8 cellular contexts compared by ENCODE assay signal in the genomic region with DNA sequence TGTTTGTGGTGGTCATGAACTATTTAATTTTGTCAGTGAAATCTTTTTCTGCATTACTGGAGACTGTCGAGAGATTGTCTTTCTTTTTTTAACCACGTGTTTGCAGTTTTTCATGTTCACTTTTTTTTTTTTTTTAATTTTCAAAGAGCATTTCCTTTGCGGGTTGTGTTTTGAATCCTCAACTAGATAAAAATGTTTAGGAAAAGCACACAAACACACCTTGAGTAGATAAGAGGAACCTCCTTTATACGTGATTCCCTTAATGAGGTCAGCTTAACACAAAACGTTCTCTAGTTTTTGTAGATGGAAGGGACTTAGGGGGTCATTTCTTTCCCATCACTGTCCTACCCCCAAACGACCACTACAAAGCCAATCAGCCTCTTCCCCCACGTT. TPM values are rescaled to one million over a fixed set of nuclear protein-coding genes. Genes with fewer than 3 reads are reported as not detected.
DNase-seq lines count a peak whose midpoint lies in the region; ATAC-seq, FAIRE-seq and TF ChIP-seq lines count a peak whose summit lies in the region.

No MANE protein-coding gene starts in this region.

- H3K27me3 ChIP-seq in keratinocyte (ENCODE audit: control insufficient read depth, extremely low read depth, insufficient read depth, low read length) (no peaks in the 10 kb centered on the region), thoracic aorta (replicated peaks; ENCODE audit: insufficient read depth) (no peaks in the 10 kb centered on the region)

- H3K27me3 Mint-ChIP-seq in activated CD4-positive, alpha-beta T cell treated with anti-CD3 and anti-CD28 coated beads, Interleukin-2, amount 10 ng/mL, durations not matched to agents 24 days and 14 days, result no peaks in the 10 kb centered on the region
- H3K27me3 Mint-ChIP-seq in activated T-helper 2 cell treated with anti-CD3 and anti-CD28 coated beads, Interferon-gamma antibody, Interleukin-2, Interleukin-4, amounts not matched to agents 10 μg/mL and 5 μg/mL and 100 μg/mL, durations not matched to agents 14 hours and 24 hours and 36 hours (ENCODE audit: low read depth), result no peaks in the 10 kb centered on the region

- intact Hi-C loops in activated CD4-positive, alpha-beta T cell treated with anti-CD3 and anti-CD28 coated beads, Interleukin-2, amount 10 ng/mL, durations not matched to agents 24 days and 14 days (cut with micrococcal nuclease), result loop anchor here (2.0 to 10.0 kb wide), 3 partner anchors 232 to 1095 kb away; partner anchors contain the start of gene NMT2
- intact Hi-C loops in activated T-helper 2 cell treated with anti-CD3 and anti-CD28 coated beads, Interferon-gamma antibody, Interleukin-2, Interleukin-4, amounts not matched to agents 10 μg/mL and 5 μg/mL and 100 μg/mL, durations not matched to agents 14 hours and 24 hours and 36 hours (cut with micrococcal nuclease), result loop anchor here (2.0 to 10.0 kb wide), 3 partner anchors 232 to 1555 kb away; partner anchors contain the start of gene PTER
- intact Hi-C loops in left colon (cut with DNase I, micrococcal nuclease), result no loop called here

- H3K4me1 ChIP-seq in keratinocyte (ENCODE audit: control insufficient read depth, extremely low read depth, insufficient read depth, low read length) (peaks cover 20% of the 10 kb centered on the region), thoracic aorta (ENCODE audit: control insufficient read depth in 1 of 2, low read depth in 2 of 2) (peaks cover 14 to 26% of the 10 kb centered on the region in 2 donors)

- peaks cover 30% of the 10 kb centered on the region for H3K4me1 Mint-ChIP-seq in activated CD4-positive, alpha-beta T cell treated with anti-CD3 and anti-CD28 coated beads, Interleukin-2, amount 10 ng/mL, durations not matched to agents 24 days and 14 days
- peaks cover 31% of the 10 kb centered on the region for H3K4me1 Mint-ChIP-seq in activated T-helper 2 cell treated with anti-CD3 and anti-CD28 coated beads, Interferon-gamma antibody, Interleukin-2, Interleukin-4, amounts not matched to agents 10 μg/mL and 5 μg/mL and 100 μg/mL, durations not matched to agents 14 hours and 24 hours and 36 hours (ENCODE audit: low read depth)

- no peak for DNase-seq in activated CD4-positive, alpha-beta T cell treated with anti-CD3 and anti-CD28 coated beads, Interleukin-2, amount 10 ng/mL, durations not matched to agents 24 days and 14 days
- DNase-seq in activated CD4-positive, alpha-beta T cell treated with anti-CD3 and anti-CD28 coated beads for 4 hours, result no peak
- DNase-seq in activated T-helper 2 cell treated with anti-CD3 and anti-CD28 coated beads, Interferon-gamma antibody, Interleukin-2, Interleukin-4, amounts not matched to agents 10 μg/mL and 5 μg/mL and 100 μg/mL, durations not matched to agents 14 hours and 24 hours and 36 hours (ENCODE audit: low spot score), result no peak
- DNase-seq in keratinocyte (ENCODE audit: low read depth, low spot score) (no peak), thoracic aorta (ENCODE audit: low spot score) (no peak), left colon (no peak), amniotic stem cell (lab: John Stamatoyannopoulos, UW) (no peak)

- no peak for TF ChIP-seq CTCF in keratinocyte (optimal IDR thresholded peaks at IDR 0.05 in 1 of 3, IDR thresholded peaks at IDR 0.05 in 1 of 3, conservative IDR thresholded peaks at IDR 0.05 in 1 of 3; ENCODE audit: extremely low read depth in 1 of 3, insufficient read depth in 2 of 3, low read length in 3 of 3)
- no peak for TF ChIP-seq CTCF in thoracic aorta (IDR thresholded peaks at IDR 0.05)

- H3K4me3 Mint-ChIP-seq in activated CD4-positive, alpha-beta T cell treated with anti-CD3 and anti-CD28 coated beads, Interleukin-2, amount 10 ng/mL, durations not matched to agents 24 days and 14 days, result peak overlapping the region; percentile 96
- peak overlapping the region; percentile 92 for H3K4me3 Mint-ChIP-seq in activated T-helper 2 cell treated with anti-CD3 and anti-CD28 coated beads, Interferon-gamma antibody, Interleukin-2, Interleukin-4, amounts not matched to agents 10 μg/mL and 5 μg/mL and 100 μg/mL, durations not matched to agents 14 hours and 24 hours and 36 hours (ENCODE audit: low read depth)

- peaks cover 72% of the 10 kb centered on the region for H3K79me2 ChIP-seq in keratinocyte (ENCODE audit: control insufficient read depth, insufficient read depth, low read length)

- H3K9me1 ChIP-seq in keratinocyte (ENCODE audit: control insufficient read depth, extremely low read depth, insufficient read depth, low read length), result peaks cover 2% of the 10 kb centered on the region

- H3K36me3 Mint-ChIP-seq in activated CD4-positive, alpha-beta T cell treated with anti-CD3 and anti-CD28 coated beads, Interleukin-2, amount 10 ng/mL, durations not matched to agents 24 days and 14 days (ENCODE audit: low read depth), result peaks cover 18% of the 10 kb centered on the region
- H3K36me3 Mint-ChIP-seq in activated T-helper 2 cell treated with anti-CD3 and anti-CD28 coated beads, Interferon-gamma antibody, Interleukin-2, Interleukin-4, amounts not matched to agents 10 μg/mL and 5 μg/mL and 100 μg/mL, durations not matched to agents 14 hours and 24 hours and 36 hours (ENCODE audit: low read depth), result peaks cover 20% of the 10 kb centered on the region

- H3K9me3 Mint-ChIP-seq in activated CD4-positive, alpha-beta T cell treated with anti-CD3 and anti-CD28 coated beads, Interleukin-2, amount 10 ng/mL, durations not matched to agents 24 days and 14 days, result no peaks in the 10 kb centered on the region
- H3K9me3 Mint-ChIP-seq in activated T-helper 2 cell treated with anti-CD3 and anti-CD28 coated beads, Interferon-gamma antibody, Interleukin-2, Interleukin-4, amounts not matched to agents 10 μg/mL and 5 μg/mL and 100 μg/mL, durations not matched to agents 14 hours and 24 hours and 36 hours, result no peaks in the 10 kb centered on the region

- H4K20me1 ChIP-seq in keratinocyte (ENCODE audit: control insufficient read depth, extremely low read depth, insufficient read depth, low read length), result no peaks in the 10 kb centered on the region

- peak overlapping the region; percentile 96 for H3K27ac ChIP-seq in keratinocyte (ENCODE audit: control insufficient read depth, insufficient read depth, low read length)
- H3K27ac ChIP-seq in thoracic aorta, result no peak overlapping the region

- H3K36me3 ChIP-seq in keratinocyte (ENCODE audit: control insufficient read depth in 2 of 2, extremely low read depth in 1 of 2, insufficient read depth in 2 of 2, low read length in 2 of 2), result peaks cover 2 to 7% of the 10 kb centered on the region in 2 experiments
- H3K36me3 ChIP-seq in thoracic aorta, result no peaks in the 10 kb centered on the region

- H3K4me3 ChIP-seq in keratinocyte (ENCODE audit: control insufficient read depth in 2 of 3, extremely low read depth in 1 of 3, insufficient read depth in 2 of 3, low read depth in 1 of 3, low read length in 3 of 3) (peak overlapping the region; percentile 80 to 100 (median 89)), thoracic aorta (peak overlapping the region; percentile 96)

- peak overlapping the region; percentile 97 for H3K4me2 ChIP-seq in keratinocyte (ENCODE audit: control insufficient read depth, extremely low read depth, insufficient read depth, low read depth, low read length)

- peak overlapping the region; percentile 92 for H3K27ac Mint-ChIP-seq in activated CD4-positive, alpha-beta T cell treated with anti-CD3 and anti-CD28 coated beads, Interleukin-2, amount 10 ng/mL, durations not matched to agents 24 days and 14 days
- H3K27ac Mint-ChIP-seq in activated T-helper 2 cell treated with anti-CD3 and anti-CD28 coated beads, Interferon-gamma antibody, Interleukin-2, Interleukin-4, amounts not matched to agents 10 μg/mL and 5 μg/mL and 100 μg/mL, durations not matched to agents 14 hours and 24 hours and 36 hours, result peak overlapping the region; percentile 88

- FAIRE-seq in keratinocyte (lab: Jason Lieb, UNC), result no peak

- peak overlapping the region; percentile 76 for H2AFZ ChIP-seq in keratinocyte (ENCODE audit: control insufficient read depth, low read length)

- H3K9ac ChIP-seq in keratinocyte (ENCODE audit: control insufficient read depth, extremely low read depth, insufficient read depth, low read length), result peak overlapping the region; percentile 99

- ATAC-seq in thoracic aorta (ENCODE audit: insufficient number of reproducible peaks, low FRiP score, low read depth) (no peak), left colon (no peak), GM18870 (IDR thresholded peaks at IDR 0.05; ENCODE audit: unreplicated experiment) (no peak)

- H3K9me3 ChIP-seq in keratinocyte (ENCODE audit: control insufficient read depth, low read depth, low read length) (no peaks in the 10 kb centered on the region), thoracic aorta (no peaks in the 10 kb centered on the region)

- dilution Hi-C loops in keratinocyte (cut with MboI; ENCODE audit: extremely low pct_ligation_motif_present, low sequenced_read_pairs), result no loop called here

RNA-seq across cellular contexts. Expression of gene SUV39H2, which starts 1.1 kb away (rescaled TPM):
- total RNA-seq in activated CD4-positive, alpha-beta T cell treated with anti-CD3 and anti-CD28 coated beads, Interleukin-2, amount 10 ng/mL, durations not matched to agents 24 days and 14 days, result 46.7 and 47.5 TPM in 2 replicates
- 44.0 and 45.0 TPM in 2 replicates for total RNA-seq in activated T-helper 2 cell treated with anti-CD3 and anti-CD28 coated beads, Interferon-gamma antibody, Interleukin-2, Interleukin-4, amounts not matched to agents 10 μg/mL and 5 μg/mL and 100 μg/mL, durations not matched to agents 14 hours and 24 hours and 36 hours
- 5.3 to 11.8 TPM (median 6.9 TPM) in 3 replicates for polyA plus RNA-seq in keratinocyte
- polyA plus RNA-seq in keratinocyte (2011; ENCODE audit: low read depth), result 5.3 TPM
- polyA plus RNA-seq in keratinocyte (2011; cell fraction: cytosol; rRNA removed), result 5.1 and 11.5 TPM in 2 replicates
- polyA plus RNA-seq in keratinocyte (2011; cell fraction: nucleus; rRNA removed), result 4.1 and 6.3 TPM in 2 replicates
- polyA plus RNA-seq in keratinocyte (2012; ENCODE audit: low replicate concordance), result 5.0 and 9.8 TPM in 2 replicates
- polyA minus RNA-seq in keratinocyte, result 4.0 to 10.5 TPM (median 5.6 TPM) in 3 replicates
- 7.7 TPM for polyA minus RNA-seq in keratinocyte (2011; cell fraction: cytosol; rRNA and poly(A)+ RNA removed)
- polyA minus RNA-seq in keratinocyte (2011; cell fraction: nucleus; rRNA and poly(A)+ RNA removed), result 4.5 and 7.5 TPM in 2 replicates
- 10 to 100 TPM in 1 of 2 donors, under 1 TPM in 1; 0.95 to 12.2 TPM for total RNA-seq in thoracic aorta
- total RNA-seq in left colon, result 1 to 10 TPM; 5.6 to 7.9 TPM

RNA-seq across cellular contexts. Expression of gene HSPA14, which starts 41.7 kb away (rescaled TPM):
- 42.0 and 44.1 TPM in 2 replicates for total RNA-seq in activated CD4-positive, alpha-beta T cell treated with anti-CD3 and anti-CD28 coated beads, Interleukin-2, amount 10 ng/mL, durations not matched to agents 24 days and 14 days
- total RNA-seq in activated T-helper 2 cell treated with anti-CD3 and anti-CD28 coated beads, Interferon-gamma antibody, Interleukin-2, Interleukin-4, amounts not matched to agents 10 μg/mL and 5 μg/mL and 100 μg/mL, durations not matched to agents 14 hours and 24 hours and 36 hours, result 34.1 and 34.5 TPM in 2 replicates
- 17.7 to 29.5 TPM (median 18.6 TPM) in 3 replicates for polyA plus RNA-seq in keratinocyte
- polyA plus RNA-seq in keratinocyte (2011; ENCODE audit: low read depth), result 22.1 TPM
- polyA plus RNA-seq in keratinocyte (2011; cell fraction: cytosol; rRNA removed), result 12.2 and 26.6 TPM in 2 replicates
- polyA plus RNA-seq in keratinocyte (2011; cell fraction: nucleus; rRNA removed), result 16.4 and 23.2 TPM in 2 replicates
- 14.5 and 17.1 TPM in 2 replicates for polyA plus RNA-seq in keratinocyte (2012; ENCODE audit: low replicate concordance)
- 0.52 to 12.3 TPM (median 4.1 TPM) in 3 replicates for polyA minus RNA-seq in keratinocyte
- 7.5 TPM for polyA minus RNA-seq in keratinocyte (2011; cell fraction: cytosol; rRNA and poly(A)+ RNA removed)
- 4.6 and 7.4 TPM in 2 replicates for polyA minus RNA-seq in keratinocyte (2011; cell fraction: nucleus; rRNA and poly(A)+ RNA removed)
- total RNA-seq in thoracic aorta (10 to 100 TPM in 1 of 2 donors, 1 to 10 TPM in 1; 7.7 to 16.0 TPM), left colon (10 to 100 TPM; 13.6 to 14.0 TPM)

RNA-seq across cellular contexts. Expression of gene MSANTD7, which starts 41.7 kb away (rescaled TPM):
- 28.9 and 30.3 TPM in 2 replicates for total RNA-seq in activated CD4-positive, alpha-beta T cell treated with anti-CD3 and anti-CD28 coated beads, Interleukin-2, amount 10 ng/mL, durations not matched to agents 24 days and 14 days
- 22.3 and 25.6 TPM in 2 replicates for total RNA-seq in activated T-helper 2 cell treated with anti-CD3 and anti-CD28 coated beads, Interferon-gamma antibody, Interleukin-2, Interleukin-4, amounts not matched to agents 10 μg/mL and 5 μg/mL and 100 μg/mL, durations not matched to agents 14 hours and 24 hours and 36 hours
- polyA plus RNA-seq in keratinocyte, result 6.6 to 8.6 TPM (median 7.1 TPM) in 3 replicates
- 23.1 TPM for polyA plus RNA-seq in keratinocyte (2011; ENCODE audit: low read depth)
- polyA plus RNA-seq in keratinocyte (2011; cell fraction: cytosol; rRNA removed), result 4.2 and 5.4 TPM in 2 replicates
- 5.2 and 5.6 TPM in 2 replicates for polyA plus RNA-seq in keratinocyte (2011; cell fraction: nucleus; rRNA removed)
- 5.8 and 7.7 TPM in 2 replicates for polyA plus RNA-seq in keratinocyte (2012; ENCODE audit: low replicate concordance)
- polyA minus RNA-seq in keratinocyte, result 7.5 to 13.3 TPM (median 11.8 TPM) in 3 replicates
- polyA minus RNA-seq in keratinocyte (2011; cell fraction: cytosol; rRNA and poly(A)+ RNA removed), result 11.5 TPM
- polyA minus RNA-seq in keratinocyte (2011; cell fraction: nucleus; rRNA and poly(A)+ RNA removed), result 8.8 and 10.6 TPM in 2 replicates
- total RNA-seq in thoracic aorta (10 to 100 TPM in 1 of 2 donors, 1 to 10 TPM in 1; 6.4 to 10.6 TPM), left colon (10 to 100 TPM in 1 of 2 donors, 1 to 10 TPM in 1; 9.9 to 12.2 TPM)

RNA-seq across cellular contexts. Expression of gene CDNF, which starts 42.0 kb away (rescaled TPM):
- 0.62 and 0.70 TPM in 2 replicates for total RNA-seq in activated CD4-positive, alpha-beta T cell treated with anti-CD3 and anti-CD28 coated beads, Interleukin-2, amount 10 ng/mL, durations not matched to agents 24 days and 14 days
- 0.39 and 0.67 TPM in 2 replicates for total RNA-seq in activated T-helper 2 cell treated with anti-CD3 and anti-CD28 coated beads, Interferon-gamma antibody, Interleukin-2, Interleukin-4, amounts not matched to agents 10 μg/mL and 5 μg/mL and 100 μg/mL, durations not matched to agents 14 hours and 24 hours and 36 hours
- polyA plus RNA-seq in keratinocyte, result 1.1 to 1.4 TPM (median 1.2 TPM) in 3 replicates
- polyA plus RNA-seq in keratinocyte (2011; ENCODE audit: low read depth), result 0.99 TPM
- polyA plus RNA-seq in keratinocyte (2011; cell fraction: cytosol; rRNA removed), result 0.86 and 1.8 TPM in 2 replicates
- polyA plus RNA-seq in keratinocyte (2011; cell fraction: nucleus; rRNA removed), result 2.7 and 2.9 TPM in 2 replicates
- polyA plus RNA-seq in keratinocyte (2012; ENCODE audit: low replicate concordance), result 1.0 TPM in 2 replicates
- polyA minus RNA-seq in keratinocyte, result 0.92 to 2.2 TPM in 2 of 3 replicates, not detected in the other
- not detected for polyA minus RNA-seq in keratinocyte (2011; cell fraction: cytosol; rRNA and poly(A)+ RNA removed)
- polyA minus RNA-seq in keratinocyte (2011; cell fraction: nucleus; rRNA and poly(A)+ RNA removed), result 1.1 TPM in 1 of 2 replicates, not detected in the other
- total RNA-seq in thoracic aorta (1 to 10 TPM; 2.5 to 3.4 TPM), left colon (1 to 10 TPM; 1.7 to 2.0 TPM)

Comparison
In these comparisons a context has a peak if more than half of its experiments do, and no peak if none do; other contexts are left out.
1. intact Hi-C loops: an anchor here in activated CD4-positive, alpha-beta T cell treated with anti-CD3 and anti-CD28 coated beads, Interleukin-2, amount 10 ng/mL, durations not matched to agents 24 days and 14 days (2.0 to 10.0 kb wide) and activated T-helper 2 cell treated with anti-CD3 and anti-CD28 coated beads, Interferon-gamma antibody, Interleukin-2, Interleukin-4, amounts not matched to agents 10 μg/mL and 5 μg/mL and 100 μg/mL, durations not matched to agents 14 hours and 24 hours and 36 hours (2.0 to 10.0 kb wide); none called in left colon.